ENCODE assay signal across 14 cellular contexts in genomic region chr17:1095093-1095852, GRCh38.
DNase-seq lines count a peak whose midpoint lies in the region; ATAC-seq, FAIRE-seq and TF ChIP-seq lines count a peak whose summit lies in the region.
"Had no signal": no experiment of that assay in that cellular context is flagged by ENCODE, and none has a peak within 500 bp of the region (broad histone marks: within the 10 kb centered on the region; RNA-seq: fewer than 3 reads in every experiment).

No MANE protein-coding gene starts in this region.

- H3K27me3 ChIP-seq in pancreas, result no peaks in the 10 kb centered on the region
- H3K27me3 ChIP-seq in gastrocnemius medialis, result no peaks in the 10 kb centered on the region

- 78 to 83% methylated on average over 31 of the region's 31 CpGs for WGBS in pancreas, 2 donors

- DNase-seq in Ammon's horn (ENCODE audit: low spot score), result peak; percentile 60
- peak; percentile 78 for DNase-seq in NB4 (ENCODE audit: low read depth)
- DNase-seq in globus pallidus (ENCODE audit: low spot score), result peak; percentile 56
- DNase-seq in pancreas, result no peak
- DNase-seq in SHP77 treated with DMSO at 0.1 percent for 48 hours (lab: John Stamatoyannopoulos, UW), result no peak
- no peak for DNase-seq in gastrocnemius medialis
- no peak for DNase-seq in GOT3 (lab: John Stamatoyannopoulos, UW)
- DNase-seq in glomerular visceral epithelial cell (ENCODE audit: extremely low spot score), result no peak
- DNase-seq: activated CD4-positive, alpha-beta T cell treated with anti-CD3 and anti-CD28 coated beads for 1 hour; NCI-H146 had no signal

- ATAC-seq in pancreas (peak in 2 of 4 donors; percentile 49 to 58), gastrocnemius medialis (no peak)
- ATAC-seq: activated T-helper 17 cell treated with anti-CD3 and anti-CD28 coated beads, Interleukin-2, amount 50 U/mL, for 72 hours; SK-N-SH treated with all-trans-retinoic acid at 6 μM for 48 hours had no signal

- H3K4me1 ChIP-seq in pancreas (no peaks in the 10 kb centered on the region), gastrocnemius medialis (peaks cover 1% of the 10 kb centered on the region in 2 donors)

- no peaks in the 10 kb centered on the region for H3K9me3 ChIP-seq in pancreas
- no peaks in the 10 kb centered on the region for H3K9me3 ChIP-seq in gastrocnemius medialis

- H3K27ac ChIP-seq in pancreas, result peak overlapping the region in 3 of 4 donors; percentile 22 to 74 (median 61)
- peak overlapping the region in 2 of 4 donors; percentile 31 to 47 for H3K27ac ChIP-seq in gastrocnemius medialis

- in situ Hi-C loops in gastrocnemius medialis (cut with MboI; ENCODE audit: low sequenced_read_pairs in 4 of 4), result no loop called here

- no peak for TF ChIP-seq POLR2A in NB4 (IDR thresholded peaks at IDR 0.05; ENCODE audit: extremely low read depth, insufficient read length)
- TF ChIP-seq POLR2A in gastrocnemius medialis (IDR thresholded peaks at IDR 0.05), result no peak

- no peak for FAIRE-seq in pancreas (lab: Jason Lieb, UNC)
- FAIRE-seq: H54, HTR-8/SVneo had no signal

- H3K36me3 ChIP-seq in pancreas (no peaks in the 10 kb centered on the region), gastrocnemius medialis (peaks cover 0 to 13% of the 10 kb centered on the region in 2 donors)

- TF ChIP-seq CTCF in NB4 (IDR thresholded peaks at IDR 0.05; ENCODE audit: low read depth, low read length) (no peak), pancreas (IDR thresholded peaks at IDR 0.05) (no peak), gastrocnemius medialis (IDR thresholded peaks at IDR 0.05 in 4 of 5, conservative IDR thresholded peaks at IDR 0.05 in 1 of 5) (no peak)

- intact Hi-C loops in pancreas (cut with DNase I) (no loop called here), gastrocnemius medialis (cut with DNase I; ENCODE audit: low total_unique reads) (no loop called here)

- no peak overlapping the region for H3K4me3 ChIP-seq in NB4 (ENCODE audit: low read depth, low read length)
- H3K4me3 ChIP-seq in pancreas, result no peak overlapping the region
- H3K4me3 ChIP-seq in gastrocnemius medialis, result no peak overlapping the region

Comparison
In these comparisons a context has a peak if more than half of its experiments do, and no peak if none do; other contexts are left out.
1. DNase-seq: peak in Ammon's horn (single experiment), NB4 (single experiment) and globus pallidus (single experiment); none in pancreas (0 of 6), SHP77 treated with DMSO at 0.1 percent for 48 hours (single experiment), gastrocnemius medialis (0 of 2), GOT3 (single experiment) and glomerular visceral epithelial cell (single experiment).